In the genomic region with DNA sequence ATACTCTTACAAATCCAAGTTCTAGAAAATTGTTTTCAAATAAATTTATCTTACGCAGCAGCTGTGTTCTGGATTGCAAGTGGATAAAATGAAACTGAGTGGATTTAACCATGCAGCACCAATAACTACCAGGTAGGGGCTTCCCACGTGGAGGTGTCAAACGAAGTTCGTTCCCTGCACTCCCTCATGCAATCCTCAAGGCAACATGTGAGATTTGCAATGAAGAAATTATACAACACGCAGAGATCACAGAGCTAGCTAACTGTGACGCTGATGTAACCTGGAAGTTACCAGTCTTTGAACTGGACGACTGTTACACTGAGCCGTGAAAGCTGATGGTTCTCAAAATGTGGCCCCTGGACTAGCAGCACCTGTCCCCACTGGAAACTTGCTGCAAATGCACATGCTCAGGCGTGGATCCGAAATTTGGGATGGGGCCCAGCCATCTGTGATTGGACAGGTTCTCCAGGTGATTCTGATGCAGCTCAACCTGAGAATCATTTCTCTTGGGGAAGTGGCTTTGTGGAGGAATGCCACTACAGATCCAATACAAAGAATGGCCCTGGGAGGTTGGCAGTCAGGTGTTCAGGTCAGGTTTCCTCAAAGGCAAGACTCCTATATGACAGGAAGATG, we compare ENCODE assay signal across 16 cellular contexts. TPM values are rescaled to one million over a fixed set of nuclear protein-coding genes. Genes with fewer than 3 reads are reported as not detected.
A peak's percentile ranks its signal among the peaks of the same experiment; 100 is the strongest.
DNase-seq lines count a peak whose midpoint lies in the region; ATAC-seq and TF ChIP-seq lines count a peak whose summit lies in the region.
"Had no signal": no experiment of that assay in that cellular context is flagged by ENCODE, and none has a peak within 500 bp of the region (broad histone marks: within the 10 kb centered on the region; RNA-seq: fewer than 3 reads in every experiment).

No MANE protein-coding gene starts in this region.

- H3K27ac ChIP-seq in OCI-LY7 (ENCODE audit: low read depth, low read length, poor library complexity, severe bottlenecking) (peak overlapping the region; percentile 83), mucosa of rectum (ENCODE audit: low read depth in 2 of 2, low read length in 2 of 2) (peak overlapping the region; percentile 94 to 95), left lung (no peak overlapping the region)
- H3K27ac ChIP-seq: adrenal gland, testis had no signal

- no peaks in the 10 kb centered on the region for H3K36me3 Mint-ChIP-seq in stimulated activated naive CD8-positive, alpha-beta T cell treated with anti-CD3 and anti-CD28 coated beads, Interleukin-15, Interleukin-2, amounts not matched to agents 100 ng/mL and 50 ng/mL, for 24 hours (ENCODE audit: low read depth)
- peaks cover 4% of the 10 kb centered on the region for H3K36me3 Mint-ChIP-seq in activated T-helper 2 cell treated with anti-CD3 and anti-CD28 coated beads, Interferon-gamma antibody, Interleukin-2, Interleukin-4, amounts not matched to agents 10 μg/mL and 5 μg/mL and 100 μg/mL, durations not matched to agents 14 hours and 24 hours and 36 hours (ENCODE audit: low read depth)

- DNase-seq in stimulated activated naive CD8-positive, alpha-beta T cell treated with anti-CD3 and anti-CD28 coated beads, Interleukin-15, Interleukin-2, amounts not matched to agents 100 U/mL and 50 U/mL, for 24 hours = no peak
- DNase-seq in OCI-LY7 (ENCODE audit: low spot score) (no peak), left lung (no peak), cerebellar cortex (ENCODE audit: low spot score) (no peak), NCI-H446 treated with DMSO at 0.1 percent for 48 hours (lab: John Stamatoyannopoulos, UW) (no peak)
- no peak for DNase-seq in activated T-helper 2 cell treated with anti-CD3 and anti-CD28 coated beads, Interferon-gamma antibody, Interleukin-2, Interleukin-4, amounts not matched to agents 10 μg/mL and 5 μg/mL and 100 μg/mL, durations not matched to agents 14 hours and 24 hours and 36 hours (ENCODE audit: low spot score)
- DNase-seq: AML-193, hippocampal formation, kidney glomerular epithelial cell, NCI-H1694, NCI-H69, SW 1271, testis had no signal

- no peaks in the 10 kb centered on the region; the same call in 1 of the 2 replicates for H3K36me3 ChIP-seq in OCI-LY7 (ENCODE audit: insufficient read depth, low read length)
- no peaks in the 10 kb centered on the region for H3K36me3 ChIP-seq in mucosa of rectum (ENCODE audit: control insufficient read depth in 2 of 2, insufficient read depth in 2 of 2, low read length in 2 of 2)
- H3K36me3 ChIP-seq in left lung = no peaks in the 10 kb centered on the region
- H3K36me3 ChIP-seq: adrenal gland had no signal

- peak overlapping the region in 1 of 2 donors; percentile 41 for H3K9ac ChIP-seq in mucosa of rectum (ENCODE audit: low read depth in 1 of 2, low read length in 2 of 2)

- H3K27me3 ChIP-seq in mucosa of rectum (ENCODE audit: control insufficient read depth in 2 of 2, insufficient read depth in 2 of 2, low read length in 2 of 2) (no peaks in the 10 kb centered on the region), left lung (no peaks in the 10 kb centered on the region)
- H3K27me3 ChIP-seq: adrenal gland, testis had no signal

- no peaks in the 10 kb centered on the region for H3K9me3 Mint-ChIP-seq in stimulated activated naive CD8-positive, alpha-beta T cell treated with anti-CD3 and anti-CD28 coated beads, Interleukin-15, Interleukin-2, amounts not matched to agents 100 ng/mL and 50 ng/mL, for 24 hours
- no peaks in the 10 kb centered on the region for H3K9me3 Mint-ChIP-seq in activated T-helper 2 cell treated with anti-CD3 and anti-CD28 coated beads, Interferon-gamma antibody, Interleukin-2, Interleukin-4, amounts not matched to agents 10 μg/mL and 5 μg/mL and 100 μg/mL, durations not matched to agents 14 hours and 24 hours and 36 hours

- H3K4me1 ChIP-seq in OCI-LY7 (ENCODE audit: insufficient read depth, low read length, poor library complexity, severe bottlenecking) (peaks cover 61% of the 10 kb centered on the region), mucosa of rectum (ENCODE audit: control insufficient read depth in 2 of 2, insufficient read depth in 2 of 2, low read length in 2 of 2) (peaks cover 55 to 58% of the 10 kb centered on the region in 2 donors), left lung (peaks cover 0 to under 1% of the 10 kb centered on the region in 2 donors)
- H3K4me1 ChIP-seq: adrenal gland, testis had no signal

- peak overlapping the region; percentile 60 for H3K4me3 ChIP-seq in OCI-LY7 (ENCODE audit: low read depth, low read length, poor library complexity, severe bottlenecking)
- no peak overlapping the region for H3K4me3 ChIP-seq in mucosa of rectum (ENCODE audit: low read length in 2 of 2)
- H3K4me3 ChIP-seq in left lung = no peak overlapping the region
- H3K4me3 ChIP-seq: adrenal gland, testis had no signal

- TF ChIP-seq CTCF in OCI-LY7 (conservative IDR thresholded peaks at IDR 0.05; ENCODE audit: low read length) (no peak), left lung (IDR thresholded peaks at IDR 0.05) (no peak)

- H3K9me2 ChIP-seq in OCI-LY7 (ENCODE audit: insufficient read depth, low read length) = no peaks in the 10 kb centered on the region

- BruUV-seq in OCI-LY7 (replicated peaks; lab: Mats Ljungman, UMichigan) = no TSS peak

- H3K4me1 Mint-ChIP-seq in stimulated activated naive CD8-positive, alpha-beta T cell treated with anti-CD3 and anti-CD28 coated beads, Interleukin-15, Interleukin-2, amounts not matched to agents 100 ng/mL and 50 ng/mL, for 24 hours (ENCODE audit: low read depth) = peaks cover 72% of the 10 kb centered on the region
- peaks cover 52% of the 10 kb centered on the region for H3K4me1 Mint-ChIP-seq in activated T-helper 2 cell treated with anti-CD3 and anti-CD28 coated beads, Interferon-gamma antibody, Interleukin-2, Interleukin-4, amounts not matched to agents 10 μg/mL and 5 μg/mL and 100 μg/mL, durations not matched to agents 14 hours and 24 hours and 36 hours (ENCODE audit: low read depth)

- POLR2A ChIA-PET in OCI-LY7 (lab: Charles Lee) = interaction anchor here (1.1 to 1.6 kb wide), 2 partner anchors 8 to 52 kb away, joined by 3 to 4 read pairs; no protein-coding TSS in a partner anchor

- CTCF ChIA-PET in OCI-LY7 (lab: Charles Lee; ENCODE audit: unreplicated experiment) = interaction anchor here (1.0 kb wide), 1 partner anchor 180 kb away, joined by 3 read pairs; no protein-coding TSS in a partner anchor

- intact Hi-C loops in OCI-LY7 (cut with micrococcal nuclease; ENCODE audit: unreplicated experiment) (loop anchor here (2.0 to 10.0 kb wide), 7 partner anchors 37 to 595 kb away; a partner anchor contains a TSS), left lung (cut with DNase I) (no loop called here)
- intact Hi-C loops in activated T-helper 2 cell treated with anti-CD3 and anti-CD28 coated beads, Interferon-gamma antibody, Interleukin-2, Interleukin-4, amounts not matched to agents 10 μg/mL and 5 μg/mL and 100 μg/mL, durations not matched to agents 14 hours and 24 hours and 36 hours (cut with micrococcal nuclease) = loop anchor here (10.0 kb wide), 1 partner anchor 315 kb away; no protein-coding TSS in a partner anchor

- no peaks in the 10 kb centered on the region for H3K27me3 Mint-ChIP-seq in stimulated activated naive CD8-positive, alpha-beta T cell treated with anti-CD3 and anti-CD28 coated beads, Interleukin-15, Interleukin-2, amounts not matched to agents 100 ng/mL and 50 ng/mL, for 24 hours
- H3K27me3 Mint-ChIP-seq in activated T-helper 2 cell treated with anti-CD3 and anti-CD28 coated beads, Interferon-gamma antibody, Interleukin-2, Interleukin-4, amounts not matched to agents 10 μg/mL and 5 μg/mL and 100 μg/mL, durations not matched to agents 14 hours and 24 hours and 36 hours (ENCODE audit: low read depth) = no peaks in the 10 kb centered on the region

- H4K20me1 ChIP-seq in OCI-LY7 (ENCODE audit: insufficient read depth, low read length) = no peaks in the 10 kb centered on the region

- peak overlapping the region; percentile 96 for H3K4me2 ChIP-seq in OCI-LY7 (ENCODE audit: low read length)

- no peaks in the 10 kb centered on the region for H3K79me2 ChIP-seq in OCI-LY7 (ENCODE audit: insufficient read depth, low read depth, low read length)

- no peak for ATAC-seq in stimulated activated naive CD8-positive, alpha-beta T cell treated with anti-CD3 and anti-CD28 coated beads, Interleukin-15, Interleukin-2, amounts not matched to agents 100 U/mL and 50 U/mL, for 24 hours
- no peak for ATAC-seq in left lung

- peak overlapping the region; percentile 85 for H3K27ac Mint-ChIP-seq in stimulated activated naive CD8-positive, alpha-beta T cell treated with anti-CD3 and anti-CD28 coated beads, Interleukin-15, Interleukin-2, amounts not matched to agents 100 ng/mL and 50 ng/mL, for 24 hours
- no peak overlapping the region for H3K27ac Mint-ChIP-seq in activated T-helper 2 cell treated with anti-CD3 and anti-CD28 coated beads, Interferon-gamma antibody, Interleukin-2, Interleukin-4, amounts not matched to agents 10 μg/mL and 5 μg/mL and 100 μg/mL, durations not matched to agents 14 hours and 24 hours and 36 hours

- H3K4me3 Mint-ChIP-seq in stimulated activated naive CD8-positive, alpha-beta T cell treated with anti-CD3 and anti-CD28 coated beads, Interleukin-15, Interleukin-2, amounts not matched to agents 100 ng/mL and 50 ng/mL, for 24 hours = no peak overlapping the region
- H3K4me3 Mint-ChIP-seq in activated T-helper 2 cell treated with anti-CD3 and anti-CD28 coated beads, Interferon-gamma antibody, Interleukin-2, Interleukin-4, amounts not matched to agents 10 μg/mL and 5 μg/mL and 100 μg/mL, durations not matched to agents 14 hours and 24 hours and 36 hours (ENCODE audit: low read depth) = no peak overlapping the region

- peaks cover 9% of the 10 kb centered on the region; the same call in 1 of the 2 replicates for H3K9me3 ChIP-seq in OCI-LY7 (ENCODE audit: low read length)
- no peaks in the 10 kb centered on the region for H3K9me3 ChIP-seq in mucosa of rectum (ENCODE audit: control insufficient read depth in 2 of 2, low read length in 2 of 2)
- no peaks in the 10 kb centered on the region for H3K9me3 ChIP-seq in left lung
- H3K9me3 ChIP-seq: adrenal gland, testis had no signal

- H2AFZ ChIP-seq in OCI-LY7 (ENCODE audit: low read length) = peak overlapping the region; percentile 30; the same call in 1 of the 2 replicates

RNA-seq across cellular contexts. Expression of a gene that starts 36.3 kb away (rescaled TPM):
- total RNA-seq in OCI-LY7 (2014; rRNA removed; shearing (Covaris generic)) = 1.9 and 3.9 TPM in 2 replicates
- total RNA-seq in OCI-LY7 (2022) (2.5 and 3.5 TPM in 2 replicates), left lung (10 to 100 TPM in 1 of 2 donors, under 1 TPM in 1; 0.73 to 10.7 TPM)
- total RNA-seq in activated T-helper 2 cell treated with anti-CD3 and anti-CD28 coated beads, Interferon-gamma antibody, Interleukin-2, Interleukin-4, amounts not matched to agents 10 μg/mL and 5 μg/mL and 100 μg/mL, durations not matched to agents 14 hours and 24 hours and 36 hours = not detected in 2 replicates

RNA-seq across cellular contexts. Expression of a gene that starts 54.0 kb away (rescaled TPM):
- 20.5 and 27.6 TPM in 2 replicates for total RNA-seq in OCI-LY7 (2014; rRNA removed; shearing (Covaris generic))
- total RNA-seq in OCI-LY7 (2022) (22.5 and 29.4 TPM in 2 replicates), left lung (10 to 100 TPM; 22.4 to 26.8 TPM)
- 21.6 and 22.3 TPM in 2 replicates for total RNA-seq in activated T-helper 2 cell treated with anti-CD3 and anti-CD28 coated beads, Interferon-gamma antibody, Interleukin-2, Interleukin-4, amounts not matched to agents 10 μg/mL and 5 μg/mL and 100 μg/mL, durations not matched to agents 14 hours and 24 hours and 36 hours

RNA-seq across cellular contexts. Expression of a gene that starts 56.0 kb away (rescaled TPM):
- not detected in 2 replicates for total RNA-seq in OCI-LY7 (2014; rRNA removed; shearing (Covaris generic))
- total RNA-seq in OCI-LY7 (2022) = not detected in 2 replicates
- 1 to 10 TPM in 1 of 2 donors, under 1 TPM in 1; 0.67 to 1.3 TPM for total RNA-seq in left lung
- total RNA-seq in activated T-helper 2 cell treated with anti-CD3 and anti-CD28 coated beads, Interferon-gamma antibody, Interleukin-2, Interleukin-4, amounts not matched to agents 10 μg/mL and 5 μg/mL and 100 μg/mL, durations not matched to agents 14 hours and 24 hours and 36 hours = 86.0 and 87.4 TPM in 2 replicates

Comparison
In these comparisons a context has a peak if more than half of its experiments do, and no peak if none do; other contexts are left out.
1. H3K27ac ChIP-seq: peak in OCI-LY7 (single experiment) and mucosa of rectum (2 of 2); none in left lung (0 of 2).
2. RNA of a gene that starts 56.0 kb away (total RNA-seq): 86.0 to 87.4 TPM in activated T-helper 2 cell treated with anti-CD3 and anti-CD28 coated beads, Interferon-gamma antibody, Interleukin-2, Interleukin-4, amounts not matched to agents 10 μg/mL and 5 μg/mL and 100 μg/mL, durations not matched to agents 14 hours and 24 hours and 36 hours; 0.67 to 1.3 TPM in left lung and not detected in OCI-LY7; every median in the first group is over 10 times any median in the second.
3. intact Hi-C loops: an anchor here in OCI-LY7 (2.0 to 10.0 kb wide) and activated T-helper 2 cell treated with anti-CD3 and anti-CD28 coated beads, Interferon-gamma antibody, Interleukin-2, Interleukin-4, amounts not matched to agents 10 μg/mL and 5 μg/mL and 100 μg/mL, durations not matched to agents 14 hours and 24 hours and 36 hours (10.0 kb wide); none called in left lung.